In genomic region chr5:159123700-159124099, GRCh38 we compare ENCODE assay signal across 17 cellular contexts.
"Had no signal": no experiment of that assay in that cellular context is flagged by ENCODE, and none has a peak within 500 bp of the region (broad histone marks: within the 10 kb centered on the region; RNA-seq: fewer than 3 reads in every experiment).

No MANE protein-coding gene starts in this region.

- DNase-seq: activated CD4-positive, CD25-positive, alpha-beta regulatory T cell treated with anti-CD3 and anti-CD28 coated beads, Interleukin-2, amount 50 U/mL, for 72 hours; activated CD8-positive, alpha-beta memory T cell treated with anti-CD3 and anti-CD28 coated beads for 24 hours; activated gamma-delta T cell treated with Interleukin-2 at 50 U/mL for 16 hours; aorta; cerebellar nuclear complex; effector CD8-positive, alpha-beta T cell; esophagus squamous epithelium; foreskin fibroblast; glutamatergic neuron; mesenchymal stem cell; naive thymus-derived CD8-positive, alpha-beta T cell; pancreas; stimulated activated CD4-positive, alpha-beta T cell treated with anti-CD3 and anti-CD28 coated beads, Interleukin-4, amount 100 ng/mL, for 1 hour; stimulated activated naive CD4-positive, alpha-beta T cell; T-cell; T-helper 9 cell; transverse colon had no signal

- H3K4me3 Mint-ChIP-seq: naive thymus-derived CD8-positive, alpha-beta T cell; T-cell had no signal

- ATAC-seq: naive thymus-derived CD8-positive, alpha-beta T cell; pancreas; T-cell had no signal

- H3K27me3 Mint-ChIP-seq: naive thymus-derived CD8-positive, alpha-beta T cell; T-cell had no signal

- H3K27ac Mint-ChIP-seq: T-cell had no signal
